In genomic region chr18:29191263-29191662, GRCh38 we compare ENCODE assay signal across 13 cellular contexts.
A peak's percentile ranks its signal among the peaks of the same experiment; 100 is the strongest.
DNase-seq lines count a peak whose midpoint lies in the region; ATAC-seq and TF ChIP-seq lines count a peak whose summit lies in the region.
"Had no signal": no experiment of that assay in that cellular context is flagged by ENCODE, and none has a peak within 500 bp of the region (broad histone marks: within the 10 kb centered on the region; RNA-seq: fewer than 3 reads in every experiment).

No MANE protein-coding gene starts in this region.

- H3K36me3 ChIP-seq in thyroid gland = no peaks in the 10 kb centered on the region

- CTCF ChIA-PET in activated CD4-positive, alpha-beta memory T cell treated with anti-CD3 and anti-CD28 coated beads for 36 hours (lab: Charles Lee) = no interaction called here

- H3K27ac Mint-ChIP-seq in activated CD4-positive, alpha-beta memory T cell treated with anti-CD3 and anti-CD28 coated beads for 36 hours = no peak overlapping the region
- H3K27ac Mint-ChIP-seq: dendritic cell treated with granulocyte-macrophage colony-stimulating factor and Interleukin-4, amounts not matched to agents 40 ng/mL and 50 ng/mL, for 4 days; stimulated activated memory B cell treated with anti-CD40 and anti-IgM and Interleukin-4, amounts not matched to agents 10 μg/mL and 1 μg/mL and 100 μg/mL, for 72 hours had no signal

- H3K4me3 Mint-ChIP-seq in activated CD4-positive, alpha-beta memory T cell treated with anti-CD3 and anti-CD28 coated beads for 36 hours = no peak overlapping the region
- H3K4me3 Mint-ChIP-seq: dendritic cell treated with granulocyte-macrophage colony-stimulating factor and Interleukin-4, amounts not matched to agents 40 ng/mL and 50 ng/mL, for 4 days; stimulated activated memory B cell treated with anti-CD40 and anti-IgM and Interleukin-4, amounts not matched to agents 10 μg/mL and 1 μg/mL and 100 μg/mL, for 72 hours had no signal

- DNase-seq in GM04504 (ENCODE audit: low read depth) (peak; percentile 15), OCI-M1 (lab: John Stamatoyannopoulos, UW) (peak; percentile 18), fibroblast of mammary gland (ENCODE audit: low read depth) (peak; percentile 63), Right ventricle myocardium superior (no peak), thyroid gland (no peak)
- no peak for DNase-seq in activated CD4-positive, alpha-beta memory T cell treated with anti-CD3 and anti-CD28 coated beads for 36 hours
- DNase-seq: kidney glomerular epithelial cell, NCI-H1105 had no signal

- ATAC-seq in GM19463 (IDR thresholded peaks at IDR 0.05; ENCODE audit: unreplicated experiment) (no peak), Right ventricle myocardium superior (ENCODE audit: poor library complexity) (no peak)
- ATAC-seq: Right ventricle myocardium inferior; stimulated activated memory B cell treated with anti-CD40 and anti-IgM and Interleukin-4, amounts not matched to agents 10 μg/mL and 1 μg/mL and 100 μg/mL, for 72 hours had no signal

- no peaks in the 10 kb centered on the region for H3K9me3 ChIP-seq in thyroid gland

- H3K9me3 Mint-ChIP-seq in activated CD4-positive, alpha-beta memory T cell treated with anti-CD3 and anti-CD28 coated beads for 36 hours = peaks cover 15% of the 10 kb centered on the region

- H3K4me3 ChIP-seq in fibroblast of mammary gland (ENCODE audit: control insufficient read depth, low read depth, low read length) (no peak overlapping the region), thyroid gland (replicated peaks in 1 of 3) (no peak overlapping the region)

- TF ChIP-seq CTCF in 22Rv1 (IDR thresholded peaks at IDR 0.05) (peak; percentile 53), fibroblast of mammary gland (conservative IDR thresholded peaks at IDR 0.05; ENCODE audit: control insufficient read depth, insufficient read depth, low read depth, low read length) (peak; percentile 67), thyroid gland (IDR thresholded peaks at IDR 0.05) (no peak)

- TF ChIP-seq POLR2A in thyroid gland (IDR thresholded peaks at IDR 0.05) = no peak

- no peaks in the 10 kb centered on the region for H3K27me3 Mint-ChIP-seq in activated CD4-positive, alpha-beta memory T cell treated with anti-CD3 and anti-CD28 coated beads for 36 hours
- H3K27me3 Mint-ChIP-seq: dendritic cell treated with granulocyte-macrophage colony-stimulating factor and Interleukin-4, amounts not matched to agents 40 ng/mL and 50 ng/mL, for 4 days; stimulated activated memory B cell treated with anti-CD40 and anti-IgM and Interleukin-4, amounts not matched to agents 10 μg/mL and 1 μg/mL and 100 μg/mL, for 72 hours had no signal

- H3K4me1 ChIP-seq in thyroid gland = no peaks in the 10 kb centered on the region

- 78 to 84% methylated on average over 3 of the region's 3 CpGs for whole genome bisulfite sequencing in thyroid gland, 2 donors

- intact Hi-C loops in Right ventricle myocardium superior (cut with DNase I) = no loop called here
- intact Hi-C loops in activated CD4-positive, alpha-beta memory T cell treated with anti-CD3 and anti-CD28 coated beads for 36 hours (cut with micrococcal nuclease) = no loop called here
- intact Hi-C loops in thyroid gland (cut with DNase I) = no loop called here

- H3K27me3 ChIP-seq in thyroid gland = no peaks in the 10 kb centered on the region

- POLR2A ChIA-PET in activated CD4-positive, alpha-beta memory T cell treated with anti-CD3 and anti-CD28 coated beads for 36 hours (lab: Charles Lee) = no interaction called here

- no peak overlapping the region for H3K27ac ChIP-seq in 22Rv1
- H3K27ac ChIP-seq in thyroid gland = no peak overlapping the region

- no peaks in the 10 kb centered on the region for H3K36me3 Mint-ChIP-seq in activated CD4-positive, alpha-beta memory T cell treated with anti-CD3 and anti-CD28 coated beads for 36 hours
- H3K36me3 Mint-ChIP-seq: stimulated activated memory B cell treated with anti-CD40 and anti-IgM and Interleukin-4, amounts not matched to agents 10 μg/mL and 1 μg/mL and 100 μg/mL, for 72 hours had no signal

- no peaks in the 10 kb centered on the region for H3K4me1 Mint-ChIP-seq in activated CD4-positive, alpha-beta memory T cell treated with anti-CD3 and anti-CD28 coated beads for 36 hours (ENCODE audit: low read depth)
- H3K4me1 Mint-ChIP-seq: stimulated activated memory B cell treated with anti-CD40 and anti-IgM and Interleukin-4, amounts not matched to agents 10 μg/mL and 1 μg/mL and 100 μg/mL, for 72 hours had no signal

Comparison
In these comparisons a context has a peak if more than half of its experiments do, and no peak if none do; other contexts are left out.
1. CTCF ChIP-seq: peak in 22Rv1 (single experiment) and fibroblast of mammary gland (single experiment); none in thyroid gland (0 of 6).
2. DNase-seq: peak in GM04504 (single experiment), OCI-M1 (single experiment) and fibroblast of mammary gland (single experiment); none in Right ventricle myocardium superior (single experiment), activated CD4-positive, alpha-beta memory T cell treated with anti-CD3 and anti-CD28 coated beads for 36 hours (single experiment) and thyroid gland (0 of 2).